8 cellular contexts compared by ENCODE assay signal in genomic region chr7:76549025-76549854, GRCh38. TPM values are rescaled to one million over a fixed set of nuclear protein-coding genes. Genes with fewer than 3 reads are reported as not detected.
DNase-seq lines count a peak whose midpoint lies in the region; ATAC-seq lines count a peak whose summit lies in the region.
"Not testable (repeated sequence)": the region's sequence is repeated elsewhere in the genome, so short reads cannot be mapped to it uniquely, and the experiment has no call there.

No MANE protein-coding gene starts in this region.

- DNase-seq in NCI-H526 (lab: John Stamatoyannopoulos, UW): peak; percentile 86 to 95
- peak; percentile 95 for DNase-seq in activated CD4-positive, alpha-beta T cell treated with anti-CD3 and anti-CD28 coated beads, Interleukin-2, amount 10 ng/mL, durations not matched to agents 24 days and 14 days
- peak; percentile 54 for DNase-seq in cortex of kidney (lab: John Stamatoyannopoulos, UW)
- DNase-seq in left lobe of liver (ENCODE audit: low spot score): peak; percentile 95
- DNase-seq in stimulated activated CD4-positive, alpha-beta T cell treated with anti-CD3 and anti-CD28 coated beads, Interleukin-1b, Interleukin-23, amount 100 ng/mL, for 48 hours: peak; percentile 91

- H3K4me2 ChIP-seq in BLaER1 treated with 17β-estradiol and CSF1 and Interleukin-3, amounts not matched to agents 10 nM and 100 nM: peak overlapping the region; percentile 71 to 86 (median 76)

- not testable (repeated sequence) for H3K9me3 Mint-ChIP-seq in activated CD4-positive, alpha-beta T cell treated with anti-CD3 and anti-CD28 coated beads, Interleukin-2, amount 10 ng/mL, durations not matched to agents 24 days and 14 days

- H3K4me3 Mint-ChIP-seq in activated CD4-positive, alpha-beta T cell treated with anti-CD3 and anti-CD28 coated beads, Interleukin-2, amount 10 ng/mL, durations not matched to agents 24 days and 14 days: peak overlapping the region; percentile 88

- peaks cover 0 to 11% (median 5%) of the 10 kb centered on the region in 11 experiments; a peak in 14 of 22 replicates for H3K36me3 ChIP-seq in BLaER1 treated with 17β-estradiol and CSF1 and Interleukin-3, amounts not matched to agents 10 nM and 100 nM

- H3K4me1 Mint-ChIP-seq in activated CD4-positive, alpha-beta T cell treated with anti-CD3 and anti-CD28 coated beads, Interleukin-2, amount 10 ng/mL, durations not matched to agents 24 days and 14 days: peaks cover 15% of the 10 kb centered on the region

- intact Hi-C loops in activated CD4-positive, alpha-beta T cell treated with anti-CD3 and anti-CD28 coated beads, Interleukin-2, amount 10 ng/mL, durations not matched to agents 24 days and 14 days (cut with micrococcal nuclease): not testable (repeated sequence)

- H3K9ac ChIP-seq in BLaER1 treated with 17β-estradiol and CSF1 and Interleukin-3, amounts not matched to agents 10 nM and 100 nM: peak overlapping the region; percentile 90 to 98 (median 94)

- not testable (repeated sequence) for H3K9me3 ChIP-seq in BLaER1 treated with 17β-estradiol and CSF1 and Interleukin-3, amounts not matched to agents 10 nM and 100 nM (replicated peaks in 1 of 11)

- not testable (repeated sequence) for H3K27me3 Mint-ChIP-seq in activated CD4-positive, alpha-beta T cell treated with anti-CD3 and anti-CD28 coated beads, Interleukin-2, amount 10 ng/mL, durations not matched to agents 24 days and 14 days

- H3K36me3 Mint-ChIP-seq in activated CD4-positive, alpha-beta T cell treated with anti-CD3 and anti-CD28 coated beads, Interleukin-2, amount 10 ng/mL, durations not matched to agents 24 days and 14 days (ENCODE audit: low read depth): peaks cover 13% of the 10 kb centered on the region

- not testable (repeated sequence) for H3K4me1 ChIP-seq in BLaER1 treated with 17β-estradiol and CSF1 and Interleukin-3, amounts not matched to agents 10 nM and 100 nM

- H3K27ac Mint-ChIP-seq in activated CD4-positive, alpha-beta T cell treated with anti-CD3 and anti-CD28 coated beads, Interleukin-2, amount 10 ng/mL, durations not matched to agents 24 days and 14 days: peak overlapping the region; percentile 92

- ATAC-seq in GM19328 (IDR thresholded peaks at IDR 0.05; ENCODE audit: unreplicated experiment): peak; percentile 99
- ATAC-seq in HG03460 (IDR thresholded peaks at IDR 0.05; ENCODE audit: unreplicated experiment): peak; percentile 98
- peak; percentile 99 for ATAC-seq in left lobe of liver

- H3K4me3 ChIP-seq in BLaER1 treated with 17β-estradiol and CSF1 and Interleukin-3, amounts not matched to agents 10 nM and 100 nM: peak overlapping the region; percentile 83 to 99 (median 92)

- peak overlapping the region; percentile 86 to 96 (median 90) for H3K27ac ChIP-seq in BLaER1 treated with 17β-estradiol and CSF1 and Interleukin-3, amounts not matched to agents 10 nM and 100 nM

- peaks cover 0 to 14% (median 6%) of the 10 kb centered on the region in 11 experiments; a peak in 12 of 22 replicates for H4K20me1 ChIP-seq in BLaER1 treated with 17β-estradiol and CSF1 and Interleukin-3, amounts not matched to agents 10 nM and 100 nM

- not testable (repeated sequence) for H3K27me3 ChIP-seq in BLaER1 treated with 17β-estradiol and CSF1 and Interleukin-3, amounts not matched to agents 10 nM and 100 nM

RNA-seq across cellular contexts. Expression of gene SPDYE16, which starts 6.1 kb away (rescaled TPM):
- 0.47 TPM in 1 of 2 replicates, not detected in the other for total RNA-seq in activated CD4-positive, alpha-beta T cell treated with anti-CD3 and anti-CD28 coated beads, Interleukin-2, amount 10 ng/mL, durations not matched to agents 24 days and 14 days
- total RNA-seq in left lobe of liver: 0.13 TPM

RNA-seq across cellular contexts. Expression of gene UPK3B, which starts 38.9 kb away (rescaled TPM):
- total RNA-seq in activated CD4-positive, alpha-beta T cell treated with anti-CD3 and anti-CD28 coated beads, Interleukin-2, amount 10 ng/mL, durations not matched to agents 24 days and 14 days: 1.1 and 1.2 TPM in 2 replicates
- 1.2 TPM for total RNA-seq in left lobe of liver

Comparison
In these comparisons a context has a peak if more than half of its experiments do, and no peak if none do; other contexts are left out.
1. Peak in every context shown above with its lines: DNase-seq, ATAC-seq, H3K4me3 ChIP-seq and H3K27ac ChIP-seq.